In genomic region chr18:62555135-62555534, GRCh38 we compare ENCODE assay signal across 10 cellular contexts. TPM values are rescaled to one million over a fixed set of nuclear protein-coding genes. Genes with fewer than 3 reads are reported as not detected.
A peak's percentile ranks its signal among the peaks of the same experiment; 100 is the strongest.
DNase-seq lines count a peak whose midpoint lies in the region; ATAC-seq and TF ChIP-seq lines count a peak whose summit lies in the region.
"Had no signal": no experiment of that assay in that cellular context is flagged by ENCODE, and none has a peak within 500 bp of the region (broad histone marks: within the 10 kb centered on the region; RNA-seq: fewer than 3 reads in every experiment).

No MANE protein-coding gene starts in this region.

- no peak overlapping the region for H3K9ac ChIP-seq in GM23248

- intact Hi-C loops in left colon (cut with DNase I, micrococcal nuclease) = no loop called here

- H3K36me3 ChIP-seq in GM23248 (ENCODE audit: low read depth) = peaks cover 25% of the 10 kb centered on the region
- H3K36me3 ChIP-seq: SJCRH30 had no signal

- no peaks in the 10 kb centered on the region for H3K9me3 ChIP-seq in GM23248 (ENCODE audit: low read depth)
- H3K9me3 ChIP-seq: SJCRH30 had no signal

- ATAC-seq in left colon = peak; percentile 38

- H3K4me1 Mint-ChIP-seq in type B pancreatic cell (ENCODE audit: unreplicated experiment) = no peaks in the 10 kb centered on the region

- H3K27me3 ChIP-seq in GM23248 (replicated peaks; ENCODE audit: insufficient read depth) = no peaks in the 10 kb centered on the region
- H3K27me3 ChIP-seq: SJCRH30 had no signal

- WGBS in GM23248 (ENCODE audit: low coverage in 1 of 2, low lambda C conversion rate in 2 of 2, missing lambda C conversion rate in 2 of 2), 2 experiments = 96 to 97% methylated on average over 3 of the region's 3 CpGs

- H3K4me3 ChIP-seq in GM23248 = no peak overlapping the region
- H3K4me3 ChIP-seq in LNCaP clone FGC (ENCODE audit: low read depth, low read length) = no peak overlapping the region
- H3K4me3 ChIP-seq: SJCRH30 had no signal

- DNase-seq in GM23248 (peak; percentile 46), LNCaP clone FGC (ENCODE audit: low read depth) (peak; percentile 95), amniotic epithelial cell (ENCODE audit: low read depth) (peak; percentile 36), left colon (no peak), type B pancreatic cell (ENCODE audit: extremely low spot score, unreplicated experiment) (no peak), substantia nigra (lab: John Stamatoyannopoulos, UW) (no peak)
- DNase-seq in stimulated activated naive CD4-positive, alpha-beta T cell treated with Interleukin-2 at 50 U/mL for 16 hours (lab: John Stamatoyannopoulos, UW) = no peak
- DNase-seq: caudate nucleus, NCI-H1436, SJCRH30 had no signal

- H4K20me1 ChIP-seq in GM23248 (ENCODE audit: insufficient read depth) = no peaks in the 10 kb centered on the region

- H3K27ac ChIP-seq in GM23248 (no peak overlapping the region), substantia nigra (ENCODE audit: low read depth, low read length, poor library complexity, severe bottlenecking) (no peak overlapping the region)
- H3K27ac ChIP-seq: SJCRH30 had no signal

- no peaks in the 10 kb centered on the region for H3K79me2 ChIP-seq in GM23248 (ENCODE audit: insufficient read depth)

- no peaks in the 10 kb centered on the region for H3K9me2 ChIP-seq in GM23248 (ENCODE audit: insufficient read depth)

- TF ChIP-seq CTCF in LNCaP clone FGC (IDR thresholded peaks at IDR 0.05; ENCODE audit: control insufficient read depth, extremely low read depth, insufficient read depth) (no peak), type B pancreatic cell (conservative IDR thresholded peaks at IDR 0.05) (no peak)

- H3K27me3 Mint-ChIP-seq in type B pancreatic cell = no peaks in the 10 kb centered on the region

- H3K4me2 ChIP-seq in GM23248 (ENCODE audit: unreplicated experiment) = no peak overlapping the region

- in situ Hi-C loops in GM23248 (cut with MboI) = loop anchor here (25.0 kb wide), 1 partner anchor 368 kb away; the partner anchor contains the start of genes PIGN and RELCH

- no peaks in the 10 kb centered on the region for H3F3A ChIP-seq in GM23248 (ENCODE audit: insufficient read depth)

- no peaks in the 10 kb centered on the region for H3K9me3 Mint-ChIP-seq in type B pancreatic cell

- peaks cover 46% of the 10 kb centered on the region for H3K36me3 Mint-ChIP-seq in type B pancreatic cell

- H2AFZ ChIP-seq in GM23248 = no peak overlapping the region

- 0 out of 2 replicates have a peak, but pooled peaks cover 6% of the 10 kb centered on the region for H3K4me1 ChIP-seq in GM23248 (ENCODE audit: insufficient read depth)
- H3K4me1 ChIP-seq: SJCRH30 had no signal

- no peak overlapping the region for H3K27ac Mint-ChIP-seq in type B pancreatic cell

- no peak overlapping the region for H3K4me3 Mint-ChIP-seq in type B pancreatic cell

RNA-seq across cellular contexts. Expression of gene ZCCHC2, which starts 32.3 kb away (rescaled TPM):
- total RNA-seq in GM23248 (2014; rRNA removed; shearing (Covaris generic)) = 1.7 and 3.0 TPM in 2 replicates
- 0.81 and 1.1 TPM in 2 replicates for polyA plus RNA-seq in GM23248 (2016; fragmentation: Nextera tagmentation; extraction: Ambion mirVana)
- total RNA-seq in left colon (10 to 100 TPM; 20.2 to 23.5 TPM), type B pancreatic cell (ENCODE audit: low replicate concordance) (18.0 and 21.3 TPM in 2 replicates)

Comparison
In these comparisons a context has a peak if more than half of its experiments do, and no peak if none do; other contexts are left out.
1. DNase-seq: peak in GM23248 (single experiment), LNCaP clone FGC (single experiment) and amniotic epithelial cell (single experiment); none in left colon (0 of 2), type B pancreatic cell (single experiment), stimulated activated naive CD4-positive, alpha-beta T cell treated with Interleukin-2 at 50 U/mL for 16 hours (single experiment) and substantia nigra (0 of 49).